26 cellular contexts compared by ENCODE assay signal in genomic region chr1:147466543-147466942, GRCh38.
"Had no signal": no experiment of that assay in that cellular context is flagged by ENCODE, and none has a peak within 500 bp of the region (broad histone marks: within the 10 kb centered on the region; RNA-seq: fewer than 3 reads in every experiment).

No MANE protein-coding gene starts in this region.

- FAIRE-seq: urothelium cell line had no signal

- DNase-seq: stimulated activated CD4-positive, alpha-beta T cell treated with anti-CD3 and anti-CD28 coated beads, Interleukin-2, amount 100 ng/mL, for 48 hours; stimulated activated CD4-positive, alpha-beta T cell treated with anti-CD3 and anti-CD28 coated beads, Interleukin-4, amount 100 ng/mL, for 1 hour; stimulated activated CD4-positive, alpha-beta T cell treated with anti-CD3 and anti-CD28 coated beads, Interleukin-4, amount 100 ng/mL, for 24 hours; stimulated activated CD4-positive, alpha-beta T cell treated with anti-CD3 and anti-CD28 coated beads, Interleukin-4, amount 100 ng/mL, for 4 hours; stimulated activated CD8-positive, alpha-beta memory T cell treated with anti-CD3 and anti-CD28 coated beads, Interleukin-4, amount 100 ng/mL, for 48 hours; stimulated activated naive B cell treated with anti-CD40 and anti-IgM and Interleukin-4, amounts not matched to agents 10 μg/mL and 1 μg/mL and 100 μg/mL, for 72 hours; stimulated activated naive CD4-positive, alpha-beta T cell; stimulated activated naive CD4-positive, alpha-beta T cell treated with Interleukin-2 at 50 U/mL for 16 hours; stimulated activated naive CD8-positive, alpha-beta T cell treated with anti-CD3 and anti-CD28 coated beads, Interleukin-15, amount 100 ng/mL, for 72 hours; stimulated activated naive CD8-positive, alpha-beta T cell treated with anti-CD3 and anti-CD28 coated beads, Interleukin-15, Interleukin-2, amounts not matched to agents 100 U/mL and 50 U/mL, for 24 hours; stomach; substantia nigra; testis; thyroid gland; tibial artery; transverse colon; trophoblast cell; upper lobe of left lung; upper lobe of right lung; uterus had no signal

- ATAC-seq: stimulated activated effector memory CD8-positive, alpha-beta T cell treated with anti-CD3 and anti-CD28 coated beads, Interleukin-12 subunit alpha, Interleukin-12 subunit beta, amount 100 ng/mL, for 72 hours; stimulated activated memory B cell treated with anti-CD40 and anti-IgM and Interleukin-4, amounts not matched to agents 10 μg/mL and 1 μg/mL and 100 μg/mL, for 72 hours; stimulated activated naive B cell treated with anti-CD40 and anti-IgM and Interleukin-4, amounts not matched to agents 10 μg/mL and 1 μg/mL and 100 μg/mL, for 72 hours; stimulated activated naive CD8-positive, alpha-beta T cell treated with anti-CD3 and anti-CD28 coated beads, Interleukin-15, amount 100 ng/mL, for 72 hours; stimulated activated naive CD8-positive, alpha-beta T cell treated with anti-CD3 and anti-CD28 coated beads, Interleukin-15, Interleukin-2, amounts not matched to agents 100 U/mL and 50 U/mL, for 24 hours; upper lobe of right lung had no signal

- H3K27ac ChIP-seq: stomach, suprapubic skin, testis, thoracic aorta, thyroid gland, tibial artery, transverse colon, upper lobe of left lung, upper lobe of right lung, uterus, vagina had no signal

- H3K27me3 ChIP-seq: testis, thyroid gland, upper lobe of left lung, upper lobe of right lung, uterus, vagina had no signal

- H3K4me1 ChIP-seq: stomach, suprapubic skin, testis, thyroid gland, tibial artery, transverse colon, upper lobe of left lung, upper lobe of right lung, uterus, vagina had no signal

- H3K36me3 ChIP-seq: stomach, suprapubic skin, thoracic aorta, thyroid gland, tibial artery, transverse colon, upper lobe of left lung, upper lobe of right lung, uterus, vagina had no signal

- H3K9me3 ChIP-seq: testis, thoracic aorta, thyroid gland, uterus, vagina had no signal

- H3K4me3 ChIP-seq: stomach, suprapubic skin, testis, thoracic aorta, thyroid gland, tibial artery, transverse colon, upper lobe of left lung, upper lobe of right lung, uterus, vagina had no signal
